In the genomic region with DNA sequence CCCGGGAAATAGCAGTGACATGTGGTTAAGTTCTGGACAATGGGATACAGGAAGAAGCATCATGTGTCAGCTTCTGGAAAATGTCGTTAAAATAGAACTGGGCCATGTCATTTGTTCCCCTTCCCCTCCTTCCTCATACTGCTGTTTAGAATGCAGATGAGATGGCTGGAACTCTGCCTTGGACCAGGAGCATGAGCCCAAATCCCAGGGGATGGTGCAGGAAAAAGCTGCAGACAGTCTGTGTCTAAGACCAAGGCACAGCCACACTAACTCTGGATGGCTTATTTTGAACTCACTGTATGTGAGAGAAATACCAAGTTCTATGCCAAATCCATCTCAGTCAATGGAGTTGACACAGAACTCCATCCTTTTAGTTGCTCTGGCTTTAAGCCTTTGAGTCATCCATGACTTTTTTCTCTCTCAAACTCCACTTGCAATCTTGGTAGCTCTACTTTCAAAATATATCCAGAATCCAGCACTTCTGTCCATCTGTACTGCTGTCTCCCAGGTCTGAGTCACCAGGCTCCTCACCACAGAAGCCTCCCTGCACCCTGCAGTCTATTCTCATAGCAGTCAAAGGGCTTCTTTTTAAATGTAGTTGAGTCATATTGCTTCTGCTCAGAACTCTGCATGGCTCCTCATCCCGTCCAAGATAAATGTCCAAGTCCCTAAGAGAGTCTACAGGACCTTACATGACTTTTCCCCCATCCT, we compare ENCODE assay signal across 18 cellular contexts.
DNase-seq lines count a peak whose midpoint lies in the region; ATAC-seq, FAIRE-seq and TF ChIP-seq lines count a peak whose summit lies in the region.
"Had no signal": no experiment of that assay in that cellular context is flagged by ENCODE, and none has a peak within 500 bp of the region (broad histone marks: within the 10 kb centered on the region; RNA-seq: fewer than 3 reads in every experiment).

No MANE protein-coding gene starts in this region.

- no peaks in the 10 kb centered on the region for H3K36me3 ChIP-seq in gastroesophageal sphincter
- H3K36me3 ChIP-seq: BLaER1, colonic mucosa, SJCRH30, tibial artery had no signal

- FAIRE-seq in A549 (lab: Jason Lieb, UNC) = no peak
- FAIRE-seq: H1 had no signal

- H3K4me3 ChIP-seq in A549 (no peak overlapping the region), gastroesophageal sphincter (no peak overlapping the region)
- H3K4me3 ChIP-seq: BLaER1, colonic mucosa, SJCRH30, tibial artery had no signal

- POLR2A ChIA-PET in A549 (lab: Yijun Ruan, JAX) = no interaction called here

- CTCF ChIA-PET in A549 (lab: Yijun Ruan, JAX) = interaction anchor here (0.6 to 1.5 kb wide), 3 partner anchors 19 to 698 kb away, joined by 3 to 5 read pairs (median 3); no protein-coding TSS in a partner anchor

- no peak overlapping the region for H3K4me2 ChIP-seq in A549
- H3K4me2 ChIP-seq: BLaER1 had no signal

- no peaks in the 10 kb centered on the region for H3K4me1 ChIP-seq in A549
- no peaks in the 10 kb centered on the region for H3K4me1 ChIP-seq in gastroesophageal sphincter
- H3K4me1 ChIP-seq: colonic mucosa, SJCRH30, tibial artery had no signal

- 5% methylated on average over 3 of the region's 3 CpGs for WGBS in A549 (ENCODE audit: missing lambda C conversion rate)
- 58 to 67% methylated on average over 2 to 3 of the region's 3 CpGs for WGBS in gastroesophageal sphincter (ENCODE audit: low coverage in 1 of 2), 2 donors

- DNase-seq in A549 (ENCODE audit: low read depth in 1 of 2, low spot score in 1 of 2) (no peak), EL (peak; percentile 62), inferior parietal cortex (ENCODE audit: extremely low spot score) (peak; percentile 4), NCI-H510A (lab: John Stamatoyannopoulos, UW) (no peak), HK-2 (ENCODE audit: unreplicated experiment) (no peak)
- DNase-seq: activated CD4-positive, alpha-beta T cell treated with anti-CD3 and anti-CD28 coated beads, Interleukin-2, amount 50 U/mL, for 4 hours; activated naive CD8-positive, alpha-beta T cell treated with anti-CD3 and anti-CD28 coated beads, Interleukin-2, amount 50 U/mL, for 24 hours; activated T-cell treated with anti-CD3 and anti-CD28 coated beads, Interleukin-2, amount 50 U/mL, for 72 hours; colonic mucosa; natural killer cell; SJCRH30; stimulated activated CD4-positive, alpha-beta T cell treated with anti-CD3 and anti-CD28 coated beads, Interleukin-2, amount 100 ng/mL, for 24 hours; tibial artery had no signal

- no peak overlapping the region for H3K27ac ChIP-seq in A549
- no peak overlapping the region for H3K27ac ChIP-seq in gastroesophageal sphincter
- H3K27ac ChIP-seq: BLaER1, colonic mucosa, SJCRH30, tibial artery had no signal

- no peak for TF ChIP-seq POLR2A in A549 (IDR thresholded peaks at IDR 0.05; ENCODE audit: low read length)
- no peak for TF ChIP-seq POLR2A in gastroesophageal sphincter (IDR thresholded peaks at IDR 0.05)

- TF ChIP-seq CTCF in A549 (IDR thresholded peaks at IDR 0.05) = no peak
- TF ChIP-seq CTCF in gastroesophageal sphincter (IDR thresholded peaks at IDR 0.05) = no peak

- ATAC-seq in A549 (peak; percentile 26 to 30; a peak in 1 of 6 replicates), SK-N-SH treated with all-trans-retinoic acid at 6 μM for 48 hours (peak; percentile 70), gastroesophageal sphincter (no peak), GM18907 (IDR thresholded peaks at IDR 0.05; ENCODE audit: unreplicated experiment) (no peak)
- ATAC-seq: activated naive CD8-positive, alpha-beta T cell treated with anti-CD3 and anti-CD28 coated beads, Interleukin-2, amount 50 U/mL, for 24 hours; activated T-cell treated with anti-CD3 and anti-CD28 coated beads, Interleukin-2, amount 50 U/mL, for 72 hours; natural killer cell had no signal

- TF ChIP-seq EP300 in A549 (IDR thresholded peaks at IDR 0.05) (no peak), gastroesophageal sphincter (IDR thresholded peaks at IDR 0.05) (no peak)

- no peak for TF ChIP-seq RAD21 in A549 (conservative IDR thresholded peaks at IDR 0.05 in 1 of 2, IDR thresholded peaks at IDR 0.05 in 1 of 2)

- H3K9me3 ChIP-seq in A549 = no peaks in the 10 kb centered on the region
- H3K9me3 ChIP-seq in gastroesophageal sphincter = no peaks in the 10 kb centered on the region
- H3K9me3 ChIP-seq: BLaER1, colonic mucosa, SJCRH30, tibial artery had no signal

- H3K27me3 ChIP-seq in gastroesophageal sphincter = peaks cover 3% of the 10 kb centered on the region
- H3K27me3 ChIP-seq: BLaER1, colonic mucosa, SJCRH30 had no signal

TF ChIP-seq in A549, 52 proteins besides CTCF, POLR2A, EP300 and RAD21:
- TF ChIP-seq RCOR1 (IDR thresholded peaks at IDR 0.05; ENCODE audit: low read depth, low read length) = no peak
- TF ChIP-seq SREBF2 (IDR thresholded peaks at IDR 0.05) = no peak
- no peak for TF ChIP-seq FOSB (CRISPR knock-in tag; IDR thresholded peaks at IDR 0.05)
- TF ChIP-seq MAFK (IDR thresholded peaks at IDR 0.05; ENCODE audit: partially characterized antibody) = no peak
- no peak for TF ChIP-seq MAZ (IDR thresholded peaks at IDR 0.05; ENCODE audit: borderline replicate concordance, low read depth, low read length)
- TF ChIP-seq, protein P1, sequence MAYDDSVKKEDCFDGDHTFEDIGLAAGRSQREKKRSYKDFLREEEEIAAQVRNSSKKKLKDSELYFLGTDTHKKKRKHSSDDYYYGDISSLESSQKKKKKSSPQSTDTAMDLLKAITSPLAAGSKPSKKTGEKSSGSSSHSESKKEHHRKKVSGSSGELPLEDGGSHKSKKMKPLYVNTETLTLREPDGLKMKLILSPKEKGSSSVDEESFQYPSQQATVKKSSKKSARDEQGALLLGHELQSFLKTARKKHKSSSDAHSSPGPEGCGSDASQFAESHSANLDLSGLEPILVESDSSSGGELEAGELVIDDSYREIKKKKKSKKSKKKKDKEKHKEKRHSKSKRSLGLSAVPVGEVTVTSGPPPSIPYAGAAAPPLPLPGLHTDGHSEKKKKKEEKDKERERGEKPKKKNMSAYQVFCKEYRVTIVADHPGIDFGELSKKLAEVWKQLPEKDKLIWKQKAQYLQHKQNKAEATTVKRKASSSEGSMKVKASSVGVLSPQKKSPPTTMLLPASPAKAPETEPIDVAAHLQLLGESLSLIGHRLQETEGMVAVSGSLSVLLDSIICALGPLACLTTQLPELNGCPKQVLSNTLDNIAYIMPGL (CRISPR knock-in tag; IDR thresholded peaks at IDR 0.05; ENCODE audit: borderline replicate concordance) = no peak
- TF ChIP-seq HOXB5 (CRISPR knock-in tag; IDR thresholded peaks at IDR 0.05) = no peak
- no peak for TF ChIP-seq ZSCAN20 (CRISPR knock-in tag; IDR thresholded peaks at IDR 0.05)

TF ChIP-seq in SK-N-SH treated with all-trans-retinoic acid at 6 μM for 48 hours, 23 proteins besides CTCF, POLR2A, EP300 and RAD21 (continues in another document):
- TF ChIP-seq OSR1 (CRISPR knock-in tag; IDR thresholded peaks at IDR 0.05) (no peak), ZFP3 (CRISPR knock-in tag; IDR thresholded peaks at IDR 0.05) (no peak), CSDC2 (CRISPR knock-in tag; IDR thresholded peaks at IDR 0.05) (no peak), SNAI2 (CRISPR knock-in tag; IDR thresholded peaks at IDR 0.05) (no peak), ZNF70 (CRISPR knock-in tag; IDR thresholded peaks at IDR 0.05) (no peak), RARB (CRISPR knock-in tag; IDR thresholded peaks at IDR 0.05) (no peak), ZNF8 (CRISPR knock-in tag; IDR thresholded peaks at IDR 0.05) (no peak)
- TF ChIP-seq, protein P2, sequence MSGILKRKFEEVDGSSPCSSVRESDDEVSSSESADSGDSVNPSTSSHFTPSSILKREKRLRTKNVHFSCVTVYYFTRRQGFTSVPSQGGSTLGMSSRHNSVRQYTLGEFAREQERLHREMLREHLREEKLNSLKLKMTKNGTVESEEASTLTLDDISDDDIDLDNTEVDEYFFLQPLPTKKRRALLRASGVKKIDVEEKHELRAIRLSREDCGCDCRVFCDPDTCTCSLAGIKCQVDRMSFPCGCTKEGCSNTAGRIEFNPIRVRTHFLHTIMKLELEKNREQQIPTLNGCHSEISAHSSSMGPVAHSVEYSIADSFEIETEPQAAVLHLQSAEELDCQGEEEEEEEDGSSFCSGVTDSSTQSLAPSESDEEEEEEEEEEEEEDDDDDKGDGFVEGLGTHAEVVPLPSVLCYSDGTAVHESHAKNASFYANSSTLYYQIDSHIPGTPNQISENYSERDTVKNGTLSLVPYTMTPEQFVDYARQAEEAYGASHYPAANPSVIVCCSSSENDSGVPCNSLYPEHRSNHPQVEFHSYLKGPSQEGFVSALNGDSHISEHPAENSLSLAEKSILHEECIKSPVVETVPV (CRISPR knock-in tag; IDR thresholded peaks at IDR 0.05) = no peak
- TF ChIP-seq, protein P3, sequence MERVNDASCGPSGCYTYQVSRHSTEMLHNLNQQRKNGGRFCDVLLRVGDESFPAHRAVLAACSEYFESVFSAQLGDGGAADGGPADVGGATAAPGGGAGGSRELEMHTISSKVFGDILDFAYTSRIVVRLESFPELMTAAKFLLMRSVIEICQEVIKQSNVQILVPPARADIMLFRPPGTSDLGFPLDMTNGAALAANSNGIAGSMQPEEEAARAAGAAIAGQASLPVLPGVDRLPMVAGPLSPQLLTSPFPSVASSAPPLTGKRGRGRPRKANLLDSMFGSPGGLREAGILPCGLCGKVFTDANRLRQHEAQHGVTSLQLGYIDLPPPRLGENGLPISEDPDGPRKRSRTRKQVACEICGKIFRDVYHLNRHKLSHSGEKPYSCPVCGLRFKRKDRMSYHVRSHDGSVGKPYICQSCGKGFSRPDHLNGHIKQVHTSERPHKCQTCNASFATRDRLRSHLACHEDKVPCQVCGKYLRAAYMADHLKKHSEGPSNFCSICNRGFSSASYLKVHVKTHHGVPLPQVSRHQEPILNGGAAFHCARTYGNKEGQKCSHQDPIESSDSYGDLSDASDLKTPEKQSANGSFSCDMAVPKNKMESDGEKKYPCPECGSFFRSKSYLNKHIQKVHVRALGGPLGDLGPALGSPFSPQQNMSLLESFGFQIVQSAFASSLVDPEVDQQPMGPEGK (CRISPR knock-in tag; IDR thresholded peaks at IDR 0.05; ENCODE audit: borderline replicate concordance) = no peak

Comparison
In these comparisons a context has a peak if more than half of its experiments do, and no peak if none do; other contexts are left out.
1. ATAC-seq: peak in A549 (2 of 2) and SK-N-SH treated with all-trans-retinoic acid at 6 μM for 48 hours (single experiment); none in gastroesophageal sphincter (single experiment) and GM18907 (single experiment).
2. DNase-seq: peak in EL (single experiment) and inferior parietal cortex (single experiment); none in A549 (0 of 2), NCI-H510A (single experiment) and HK-2 (single experiment).